Comparison of ENCODE assay signal across 8 cellular contexts in genomic region chr1:145927916-145928647, GRCh38. TPM values are rescaled to one million over a fixed set of nuclear protein-coding genes. Genes with fewer than 3 reads are reported as not detected.
A peak's percentile ranks its signal among the peaks of the same experiment; 100 is the strongest.
DNase-seq lines count a peak whose midpoint lies in the region; ATAC-seq, FAIRE-seq and TF ChIP-seq lines count a peak whose summit lies in the region.

No MANE protein-coding gene starts in this region.

- peak overlapping the region; percentile 90 for H3K27ac ChIP-seq in HL-60 (replicated peaks)

- POLR2A ChIA-PET in AG04449 (lab: Yijun Ruan, JAX): interaction anchor here (0.6 to 1.7 kb wide), 9 partner anchors 9 to 124 kb away, joined by 3 to 8 read pairs (median 4); partner anchors contain the start of genes LIX1L, PEX11B and PIAS3

- peaks cover 15% of the 10 kb centered on the region for H3K4me1 ChIP-seq in mucosa of stomach (ENCODE audit: control insufficient read depth, insufficient read depth, low read length)

- CTCF ChIA-PET in AG04449 (lab: Yijun Ruan, JAX): interaction anchor here (0.6 to 3.8 kb wide), 16 partner anchors 9 to 88 kb away, joined by 3 to 33 read pairs (median 5); partner anchors contain the start of genes ANKRD34A, ITGA10, LIX1L and NUDT17

- no peaks in the 10 kb centered on the region for H3K9me3 ChIP-seq in mucosa of stomach (ENCODE audit: control insufficient read depth, low read length)

- H3K27me3 ChIP-seq in HL-60 (ENCODE audit: insufficient read depth, poor library complexity, severe bottlenecking) (no peaks in the 10 kb centered on the region), bronchial epithelial cell (ENCODE audit: control insufficient read depth, insufficient read depth, low read length) (no peaks in the 10 kb centered on the region), mucosa of stomach (ENCODE audit: control insufficient read depth, insufficient read depth, low read length) (no peaks in the 10 kb centered on the region)

- peak overlapping the region; percentile 87 for H3K4me3 ChIP-seq in AG04449 (ENCODE audit: low read depth, low read length)
- H3K4me3 ChIP-seq in HL-60 (replicated peaks; ENCODE audit: insufficient read depth, low read length): peak overlapping the region; percentile 47
- H3K4me3 ChIP-seq in bronchial epithelial cell (ENCODE audit: low read depth, low read length): peak overlapping the region; percentile 60
- peak overlapping the region; percentile 92 for H3K4me3 ChIP-seq in mucosa of stomach (ENCODE audit: low read length)

- DNase-seq in AG04449 (ENCODE audit: low read depth, low spot score) (no peak), HL-60 (ENCODE audit: low read depth in 1 of 2, low spot score in 1 of 2) (no peak), bronchial epithelial cell (ENCODE audit: low read depth) (no peak), NCI-H1417 (lab: John Stamatoyannopoulos, UW) (no peak)

- H3K36me3 ChIP-seq in bronchial epithelial cell (ENCODE audit: control insufficient read depth, insufficient read depth, low read length): peaks cover 6% of the 10 kb centered on the region
- H3K36me3 ChIP-seq in mucosa of stomach (ENCODE audit: control insufficient read depth, insufficient read depth, low read length): no peaks in the 10 kb centered on the region

- peak overlapping the region; percentile 100 for H3K9ac ChIP-seq in mucosa of stomach (ENCODE audit: low read length)

- FAIRE-seq in bronchial epithelial cell (lab: Jason Lieb, UNC): no peak

- ATAC-seq in HG03095 (IDR thresholded peaks at IDR 0.05; ENCODE audit: unreplicated experiment) (no peak), HG02759 (IDR thresholded peaks at IDR 0.05; ENCODE audit: unreplicated experiment) (no peak), HG02884 (IDR thresholded peaks at IDR 0.05; ENCODE audit: unreplicated experiment) (no peak)

- no peak for TF ChIP-seq CTCF in AG04449 (IDR thresholded peaks at IDR 0.05; ENCODE audit: insufficient read depth, low read length, missing control alignments)
- no peak for TF ChIP-seq CTCF in HL-60 (IDR thresholded peaks at IDR 0.05; ENCODE audit: insufficient read depth, low read length)
- TF ChIP-seq CTCF in bronchial epithelial cell (IDR thresholded peaks at IDR 0.05; ENCODE audit: insufficient read depth, low read length, severe bottlenecking): no peak

RNA-seq across cellular contexts. Expression of gene RBM8A, which starts 0.8 kb away (rescaled TPM):
- total RNA-seq in bronchial epithelial cell: 221 and 230 TPM in 2 replicates

RNA-seq across cellular contexts. Expression of gene PEX11B, which starts 9.6 kb away (rescaled TPM):
- 22.6 and 26.4 TPM in 2 replicates for total RNA-seq in bronchial epithelial cell

RNA-seq across cellular contexts. Expression of gene ITGA10, which starts 18.2 kb away (rescaled TPM):
- total RNA-seq in bronchial epithelial cell: 0.26 and 0.77 TPM in 2 replicates

RNA-seq across cellular contexts. Expression of gene LIX1L, which starts 29.7 kb away (rescaled TPM):
- 1.8 and 3.4 TPM in 2 replicates for total RNA-seq in bronchial epithelial cell

RNA-seq across cellular contexts. Expression of gene ANKRD34A, which starts 36.3 kb away (rescaled TPM):
- total RNA-seq in bronchial epithelial cell: under 0.01 TPM in 2 replicates
